Comparison of ENCODE assay signal across 5 cellular contexts in genomic region chr4:3574865-3575264, GRCh38. TPM values are rescaled to one million over a fixed set of nuclear protein-coding genes. Genes with fewer than 3 reads are reported as not detected.
DNase-seq lines count a peak whose midpoint lies in the region; TF ChIP-seq lines count a peak whose summit lies in the region.
"Not testable (repeated sequence)": the region's sequence is repeated elsewhere in the genome, so short reads cannot be mapped to it uniquely, and the experiment has no call there.

No MANE protein-coding gene starts in this region.

- DNase-seq in G401 (ENCODE audit: low spot score) (peak; percentile 76), cerebellar cortex (ENCODE audit: low spot score) (peak; percentile 63)
- DNase-seq in mesenchymal stem cell; neural crest cell (ENCODE audit: low read depth, low spot score); neuronal stem cell (ENCODE audit: low spot score): not testable (repeated sequence)

- in situ Hi-C loops in G401 (cut with HindIII; ENCODE audit: low sequenced_read_pairs) = not testable (repeated sequence)

- H3K18ac ChIP-seq in mesenchymal stem cell (ENCODE audit: low read depth in 1 of 2, low read length in 2 of 2); neuronal stem cell (ENCODE audit: low read length): not testable (repeated sequence)

- not testable (repeated sequence) for H3K4me3 Mint-ChIP-seq in neural crest cell

- H2AK5ac ChIP-seq in mesenchymal stem cell (ENCODE audit: low read length, severe bottlenecking); neuronal stem cell (ENCODE audit: low read depth, low read length): not testable (repeated sequence)

- H3K4ac ChIP-seq in mesenchymal stem cell (ENCODE audit: low read depth in 1 of 2, low read length in 2 of 2); neuronal stem cell (ENCODE audit: low read length): not testable (repeated sequence)

- H3K9ac ChIP-seq in mesenchymal stem cell (ENCODE audit: low read length); neuronal stem cell (ENCODE audit: low read depth, low read length, poor library complexity): not testable (repeated sequence)

- H3K4me3 ChIP-seq in mesenchymal stem cell (ENCODE audit: insufficient read depth in 1 of 2, low read depth in 1 of 2, low read length in 2 of 2); neuronal stem cell (ENCODE audit: low read length in 2 of 2): not testable (repeated sequence)

- H3K9me3 ChIP-seq in mesenchymal stem cell (ENCODE audit: control insufficient read depth, low read length); neuronal stem cell (replicated peaks in 1 of 2; ENCODE audit: control insufficient read depth in 2 of 2, insufficient read depth in 1 of 2, low read depth in 1 of 2, low read length in 2 of 2): not testable (repeated sequence)

- 76% methylated on average over 8 of the region's 9 CpGs for WGBS in mesenchymal stem cell
- WGBS in neuronal stem cell (ENCODE audit: extremely low coverage in 2 of 2, insufficient read length in 2 of 2, insufficient replicate concordance in 1 of 2), 2 donors = no CpG with 5 or more reads among the region's 9 CpGs

- not testable (repeated sequence) for H2BK15ac ChIP-seq in mesenchymal stem cell (ENCODE audit: low read depth, poor library complexity, severe bottlenecking)
- peak overlapping the region; percentile 70 for H2BK15ac ChIP-seq in neuronal stem cell (ENCODE audit: low read length)

- H2BK12ac ChIP-seq in mesenchymal stem cell (ENCODE audit: low read length in 2 of 2); neuronal stem cell (ENCODE audit: low read length): not testable (repeated sequence)

- not testable (repeated sequence) for H3K4me1 ChIP-seq in mesenchymal stem cell (ENCODE audit: control insufficient read depth, insufficient read depth, low read depth, low read length); neuronal stem cell (ENCODE audit: control insufficient read depth in 2 of 2, insufficient read depth in 1 of 2, low read depth in 1 of 2, low read length in 2 of 2)

- H3K36me3 ChIP-seq in mesenchymal stem cell (ENCODE audit: control insufficient read depth in 1 of 2, insufficient read depth in 2 of 2, low read depth in 1 of 2, low read length in 2 of 2); neuronal stem cell (replicated peaks in 1 of 2; ENCODE audit: control insufficient read depth in 2 of 2, insufficient read depth in 2 of 2, low read length in 2 of 2): not testable (repeated sequence)

- H3K36me3 Mint-ChIP-seq in neural crest cell (ENCODE audit: low read depth) = not testable (repeated sequence)

- H3K4me2 ChIP-seq in mesenchymal stem cell (ENCODE audit: low read length, poor library complexity, severe bottlenecking); neuronal stem cell (ENCODE audit: insufficient read depth, low read length, poor library complexity, severe bottlenecking): not testable (repeated sequence)

- H4K91ac ChIP-seq in mesenchymal stem cell (ENCODE audit: low read length) = peak overlapping the region; percentile 39
- not testable (repeated sequence) for H4K91ac ChIP-seq in neuronal stem cell (ENCODE audit: low read depth, low read length, poor library complexity)

- H3K27ac Mint-ChIP-seq in neural crest cell (ENCODE audit: unreplicated experiment) = peak overlapping the region; percentile 35

- not testable (repeated sequence) for H3K27ac ChIP-seq in mesenchymal stem cell (ENCODE audit: low read length, poor library complexity, severe bottlenecking); neuronal stem cell (replicated peaks; ENCODE audit: low read length)

- H3K14ac ChIP-seq in mesenchymal stem cell (ENCODE audit: low read length in 2 of 2); neuronal stem cell (ENCODE audit: low read length): not testable (repeated sequence)

- H3K27me3 ChIP-seq in mesenchymal stem cell (ENCODE audit: control insufficient read depth in 1 of 2, insufficient read depth in 1 of 2, low read length in 2 of 2) = peaks cover 5 to 25% of the 10 kb centered on the region in 2 experiments
- peaks cover 0 to 10% (median 0%) of the 10 kb centered on the region in 3 experiments for H3K27me3 ChIP-seq in neuronal stem cell (ENCODE audit: control insufficient read depth in 3 of 3, insufficient read depth in 3 of 3, low read depth in 1 of 3, low read length in 3 of 3)

- H2BK5ac ChIP-seq in mesenchymal stem cell (ENCODE audit: low read depth, low read length, poor library complexity, severe bottlenecking); neuronal stem cell (ENCODE audit: low read length): not testable (repeated sequence)

- H2AFZ ChIP-seq in mesenchymal stem cell (ENCODE audit: low read depth, low read length); neuronal stem cell (ENCODE audit: low read length): not testable (repeated sequence)

- not testable (repeated sequence) for H3K4me1 Mint-ChIP-seq in neural crest cell

- not testable (repeated sequence) for H3K9me3 Mint-ChIP-seq in neural crest cell

- not testable (repeated sequence) for H3K23ac ChIP-seq in mesenchymal stem cell (ENCODE audit: low read length in 2 of 2); neuronal stem cell (ENCODE audit: low read depth, low read length, poor library complexity)

- H3K79me1 ChIP-seq in mesenchymal stem cell (replicated peaks; ENCODE audit: low read length, poor library complexity, severe bottlenecking); neuronal stem cell (ENCODE audit: low read depth, low read length): not testable (repeated sequence)

- not testable (repeated sequence) for H2BK120ac ChIP-seq in mesenchymal stem cell (ENCODE audit: low read depth, low read length); neuronal stem cell (ENCODE audit: low read depth, low read length)

- H4K8ac ChIP-seq in mesenchymal stem cell (ENCODE audit: low read length); neuronal stem cell (ENCODE audit: low read depth, low read length): not testable (repeated sequence)

- TF ChIP-seq CTCF in neural crest cell (conservative IDR thresholded peaks at IDR 0.05) = not testable (repeated sequence)

- peaks cover 17% of the 10 kb centered on the region for H3K27me3 Mint-ChIP-seq in neural crest cell (ENCODE audit: low read depth)

RNA-seq across cellular contexts. Expression of gene LRPAP1, which starts 42.6 kb away (rescaled TPM):
- 105 and 131 TPM in 2 replicates for total RNA-seq in G401 (2014; rRNA removed; shearing (Covaris generic))
- polyA plus RNA-seq in mesenchymal stem cell (2013, experiment 1 of 2) = 119 TPM
- polyA plus RNA-seq in mesenchymal stem cell (2013, experiment 2 of 2) = 122 TPM
- total RNA-seq in neural crest cell = 106 and 116 TPM in 2 replicates
- 56.9 TPM for polyA plus RNA-seq in neuronal stem cell (2013, experiment 1 of 2)
- 58.7 TPM for polyA plus RNA-seq in neuronal stem cell (2013, experiment 2 of 2)
